25 cellular contexts compared by ENCODE assay signal in genomic region chr7:6409991-6410693, GRCh38. TPM values are rescaled to one million over a fixed set of nuclear protein-coding genes. Genes with fewer than 3 reads are reported as not detected.
DNase-seq lines count a peak whose midpoint lies in the region; ATAC-seq and TF ChIP-seq lines count a peak whose summit lies in the region.
"Had no signal": no experiment of that assay in that cellular context is flagged by ENCODE, and none has a peak within 500 bp of the region (broad histone marks: within the 10 kb centered on the region; RNA-seq: fewer than 3 reads in every experiment).

No MANE protein-coding gene starts in this region.

- peak; percentile 13 to 34 (median 18) for ATAC-seq in right lobe of liver
- ATAC-seq in stimulated activated memory B cell treated with anti-CD40 and anti-IgM and Interleukin-4, amounts not matched to agents 10 μg/mL and 1 μg/mL and 100 μg/mL, for 72 hours, result peak; percentile 45
- ATAC-seq: activated CD8-positive, alpha-beta memory T cell treated with anti-CD3 and anti-CD28 coated beads, Interleukin-2, amount 10 ng/mL, durations not matched to agents 7 days and 5 days; gastrocnemius medialis had no signal

- H3K9ac ChIP-seq in SK-N-SH, result no peak overlapping the region

- H3K4me3 Mint-ChIP-seq in stimulated activated memory B cell treated with anti-CD40 and anti-IgM and Interleukin-4, amounts not matched to agents 10 μg/mL and 1 μg/mL and 100 μg/mL, for 72 hours, result no peak overlapping the region
- no peak overlapping the region for H3K4me3 Mint-ChIP-seq in osteocyte (ENCODE audit: unreplicated experiment)
- H3K4me3 Mint-ChIP-seq: activated CD8-positive, alpha-beta memory T cell treated with anti-CD3 and anti-CD28 coated beads, Interleukin-2, amount 10 ng/mL, durations not matched to agents 7 days and 5 days; activated naive CD8-positive, alpha-beta T cell treated with anti-CD3 and anti-CD28 coated beads for 36 hours; CD8-positive, alpha-beta memory T cell; HFFc6; T-helper 1 cell treated with Interleukin-12 subunit alpha and Interleukin-12 subunit beta and Interleukin-4 antibody, amounts not matched to agents 30 μg/mL and 1 μg/mL, for 36 hours had no signal

- DNase-seq in H7, result peak; percentile 59
- peak; percentile 51 for DNase-seq in SK-N-SH
- no peak for DNase-seq in right lobe of liver
- DNase-seq in osteocyte (ENCODE audit: extremely low spot score, unreplicated experiment), result no peak
- DNase-seq in SKM-1 (lab: John Stamatoyannopoulos, UW; ENCODE audit: unreplicated experiment), result no peak
- no peak for DNase-seq in hepatocyte (ENCODE audit: low spot score)
- DNase-seq: activated CD4-positive, alpha-beta T cell treated with anti-CD3 and anti-CD28 coated beads for 48 hours; activated CD8-positive, alpha-beta memory T cell treated with anti-CD3 and anti-CD28 coated beads, Interleukin-2, amount 10 ng/mL, durations not matched to agents 7 days and 5 days; activated naive CD8-positive, alpha-beta T cell treated with anti-CD3 and anti-CD28 coated beads for 36 hours; CD8-positive, alpha-beta memory T cell; DMS79 treated with DMSO at 0.1 percent for 48 hours; effector CD4-positive, alpha-beta T cell; gastrocnemius medialis; HFFc6; Kasumi-1; NCI-H1092 treated with DMSO at 0.1 percent for 48 hours; NCI-H2029; NCI-H226; NCI-H82; pancreas; SIG-M5; thyroid gland had no signal

- no peaks in the 10 kb centered on the region for H3K4me1 ChIP-seq in SK-N-SH (ENCODE audit: control insufficient read depth in 1 of 2, insufficient read depth in 2 of 2, low read depth in 1 of 2, low read length in 1 of 2)
- H3K4me1 ChIP-seq in right lobe of liver, result no peaks in the 10 kb centered on the region
- no peaks in the 10 kb centered on the region for H3K4me1 ChIP-seq in hepatocyte (ENCODE audit: insufficient read depth)
- H3K4me1 ChIP-seq: esophagus muscularis mucosa, pancreas, thyroid gland had no signal

- no peak overlapping the region for H3K4me3 ChIP-seq in H7 (ENCODE audit: insufficient read depth, low read depth, low read length)
- H3K4me3 ChIP-seq in SK-N-SH (ENCODE audit: low read depth in 2 of 2, low read length in 1 of 2), result no peak overlapping the region
- no peak overlapping the region for H3K4me3 ChIP-seq in right lobe of liver
- H3K4me3 ChIP-seq in hepatocyte, result no peak overlapping the region
- H3K4me3 ChIP-seq: esophagus muscularis mucosa, gastrocnemius medialis, pancreas, thyroid gland had no signal

- H3K36me3 ChIP-seq in H7 (replicated peaks; ENCODE audit: control insufficient read depth, insufficient read depth, low read length) (peaks cover 28% of the 10 kb centered on the region), SK-N-SH (replicated peaks in 1 of 2; ENCODE audit: control insufficient read depth in 1 of 2, insufficient read depth in 2 of 2, low read length in 1 of 2) (peaks cover 58 to 95% of the 10 kb centered on the region in 2 experiments), right lobe of liver (peaks cover 0 to 68% (median 19%) of the 10 kb centered on the region in 4 donors), hepatocyte (replicated peaks; ENCODE audit: insufficient read depth, low read depth) (no peaks in the 10 kb centered on the region)

- CTCF ChIA-PET in SK-N-SH (lab: Yijun Ruan, JAX), result interaction anchor here (0.6 to 1.1 kb wide), 4 partner anchors 13 to 87 kb away, joined by 3 to 4 read pairs (median 4); no protein-coding TSS in a partner anchor

- TF ChIP-seq CTCF in SK-N-SH (IDR thresholded peaks at IDR 0.05), result no peak
- TF ChIP-seq CTCF in right lobe of liver (IDR thresholded peaks at IDR 0.05), result no peak
- TF ChIP-seq CTCF in osteocyte (IDR thresholded peaks at IDR 0.05), result no peak
- no peak for TF ChIP-seq CTCF in hepatocyte (IDR thresholded peaks at IDR 0.05; ENCODE audit: poor library complexity)

- H3K9me3 Mint-ChIP-seq in stimulated activated memory B cell treated with anti-CD40 and anti-IgM and Interleukin-4, amounts not matched to agents 10 μg/mL and 1 μg/mL and 100 μg/mL, for 72 hours, result no peaks in the 10 kb centered on the region
- H3K9me3 Mint-ChIP-seq in osteocyte (ENCODE audit: unreplicated experiment), result no peaks in the 10 kb centered on the region
- H3K9me3 Mint-ChIP-seq: activated naive CD8-positive, alpha-beta T cell treated with anti-CD3 and anti-CD28 coated beads for 36 hours; CD8-positive, alpha-beta memory T cell; T-helper 1 cell treated with Interleukin-12 subunit alpha and Interleukin-12 subunit beta and Interleukin-4 antibody, amounts not matched to agents 30 μg/mL and 1 μg/mL, for 36 hours had no signal

- H3K27me3 Mint-ChIP-seq in stimulated activated memory B cell treated with anti-CD40 and anti-IgM and Interleukin-4, amounts not matched to agents 10 μg/mL and 1 μg/mL and 100 μg/mL, for 72 hours, result no peaks in the 10 kb centered on the region
- H3K27me3 Mint-ChIP-seq in osteocyte (ENCODE audit: unreplicated experiment), result no peaks in the 10 kb centered on the region
- H3K27me3 Mint-ChIP-seq: activated CD8-positive, alpha-beta memory T cell treated with anti-CD3 and anti-CD28 coated beads, Interleukin-2, amount 10 ng/mL, durations not matched to agents 7 days and 5 days; activated naive CD8-positive, alpha-beta T cell treated with anti-CD3 and anti-CD28 coated beads for 36 hours; CD8-positive, alpha-beta memory T cell had no signal

- POLR2A ChIA-PET in SK-N-SH (lab: Yijun Ruan, JAX), result no interaction called here

- no peak overlapping the region for H3K27ac Mint-ChIP-seq in stimulated activated memory B cell treated with anti-CD40 and anti-IgM and Interleukin-4, amounts not matched to agents 10 μg/mL and 1 μg/mL and 100 μg/mL, for 72 hours
- H3K27ac Mint-ChIP-seq in osteocyte (ENCODE audit: unreplicated experiment), result no peak overlapping the region
- H3K27ac Mint-ChIP-seq: activated CD8-positive, alpha-beta memory T cell treated with anti-CD3 and anti-CD28 coated beads, Interleukin-2, amount 10 ng/mL, durations not matched to agents 7 days and 5 days; activated naive CD8-positive, alpha-beta T cell treated with anti-CD3 and anti-CD28 coated beads for 36 hours; HFFc6; T-helper 1 cell treated with Interleukin-12 subunit alpha and Interleukin-12 subunit beta and Interleukin-4 antibody, amounts not matched to agents 30 μg/mL and 1 μg/mL, for 36 hours had no signal

- H3K9me2 ChIP-seq in SK-N-SH, result no peaks in the 10 kb centered on the region
- no peaks in the 10 kb centered on the region for H3K9me2 ChIP-seq in hepatocyte (replicated peaks; ENCODE audit: insufficient read depth)

- H3K4me2 ChIP-seq in SK-N-SH (no peak overlapping the region), hepatocyte (no peak overlapping the region)

- H3K27me3 ChIP-seq in H7 (ENCODE audit: control insufficient read depth, insufficient read depth, low read length) (no peaks in the 10 kb centered on the region), SK-N-SH (ENCODE audit: insufficient read depth) (no peaks in the 10 kb centered on the region), right lobe of liver (no peaks in the 10 kb centered on the region), hepatocyte (no peaks in the 10 kb centered on the region)
- H3K27me3 ChIP-seq: esophagus muscularis mucosa, gastrocnemius medialis, pancreas, thyroid gland had no signal

- H3K4me1 Mint-ChIP-seq in stimulated activated memory B cell treated with anti-CD40 and anti-IgM and Interleukin-4, amounts not matched to agents 10 μg/mL and 1 μg/mL and 100 μg/mL, for 72 hours, result peaks cover 6% of the 10 kb centered on the region
- no peaks in the 10 kb centered on the region for H3K4me1 Mint-ChIP-seq in osteocyte (ENCODE audit: unreplicated experiment)
- H3K4me1 Mint-ChIP-seq: activated CD8-positive, alpha-beta memory T cell treated with anti-CD3 and anti-CD28 coated beads, Interleukin-2, amount 10 ng/mL, durations not matched to agents 7 days and 5 days; activated naive CD8-positive, alpha-beta T cell treated with anti-CD3 and anti-CD28 coated beads for 36 hours; CD8-positive, alpha-beta memory T cell had no signal

- TF ChIP-seq POLR2A in right lobe of liver (IDR thresholded peaks at IDR 0.05), result no peak

- no peak for TF ChIP-seq EP300 in SK-N-SH (IDR thresholded peaks at IDR 0.05; ENCODE audit: borderline replicate concordance in 1 of 2, low read depth in 1 of 2, low read length in 1 of 2)

- no peak overlapping the region for H3K27ac ChIP-seq in SK-N-SH (ENCODE audit: low read depth in 2 of 2, low read length in 1 of 2)
- H3K27ac ChIP-seq in right lobe of liver, result no peak overlapping the region
- no peak overlapping the region for H3K27ac ChIP-seq in hepatocyte
- H3K27ac ChIP-seq: esophagus muscularis mucosa, pancreas, thyroid gland had no signal

- peaks cover 29% of the 10 kb centered on the region for H3F3A ChIP-seq in SK-N-SH (replicated peaks; ENCODE audit: insufficient read depth)

- H3K36me3 Mint-ChIP-seq in stimulated activated memory B cell treated with anti-CD40 and anti-IgM and Interleukin-4, amounts not matched to agents 10 μg/mL and 1 μg/mL and 100 μg/mL, for 72 hours, result peaks cover 71% of the 10 kb centered on the region
- H3K36me3 Mint-ChIP-seq in osteocyte (ENCODE audit: unreplicated experiment), result peaks cover 50% of the 10 kb centered on the region

- H2AFZ ChIP-seq in SK-N-SH (ENCODE audit: low read depth), result no peak overlapping the region
- H2AFZ ChIP-seq in hepatocyte, result no peak overlapping the region

- no peaks in the 10 kb centered on the region for H3K9me3 ChIP-seq in SK-N-SH
- H3K9me3 ChIP-seq in right lobe of liver, result no peaks in the 10 kb centered on the region
- H3K9me3 ChIP-seq in hepatocyte (ENCODE audit: low read depth), result no peaks in the 10 kb centered on the region
- H3K9me3 ChIP-seq: esophagus muscularis mucosa, gastrocnemius medialis, pancreas, thyroid gland had no signal

- 94% methylated on average over 26 of the region's 30 CpGs for WGBS in SK-N-SH (ENCODE audit: low lambda C conversion rate)
- 89% methylated on average over 5 of the region's 30 CpGs for WGBS in right lobe of liver (ENCODE audit: insufficient coverage, low coverage, low lambda C conversion rate, missing lambda C conversion rate)
- WGBS in hepatocyte (ENCODE audit: low lambda C conversion rate, missing lambda C conversion rate), result 95% methylated on average over 29 of the region's 30 CpGs

- no peak for TF ChIP-seq RAD21 in SK-N-SH (IDR thresholded peaks at IDR 0.05; ENCODE audit: low read length)

- H4K20me1 ChIP-seq in SK-N-SH (ENCODE audit: insufficient read depth) (peaks cover 22% of the 10 kb centered on the region; the same call in 1 of the 2 replicates), hepatocyte (ENCODE audit: insufficient read depth, poor library complexity, severe bottlenecking) (no peaks in the 10 kb centered on the region)

- intact Hi-C loops in right lobe of liver (cut with DNase I), result no loop called here

- H3K79me2 ChIP-seq in SK-N-SH (ENCODE audit: insufficient read depth), result peaks cover 30% of the 10 kb centered on the region; the same call in 1 of the 2 replicates
- peaks cover 6% of the 10 kb centered on the region for H3K79me2 ChIP-seq in hepatocyte

RNA-seq across cellular contexts. Expression of gene RAC1, which starts 35.8 kb away (rescaled TPM):
- total RNA-seq in H7 (2014; rRNA removed; shearing (Covaris generic)), result 85.6 and 87.0 TPM in 2 replicates
- polyA plus RNA-seq in SK-N-SH (2012; rRNA removed) (454 and 460 TPM in 2 replicates), hepatocyte (429 and 452 TPM in 2 replicates)
- 552 and 601 TPM in 2 replicates for polyA plus RNA-seq in SK-N-SH (2012; cell fraction: cytosol; rRNA removed)
- 212 and 275 TPM in 2 replicates for polyA plus RNA-seq in SK-N-SH (2012; cell fraction: nucleus; rRNA removed)
- total RNA-seq in right lobe of liver (100 to 1,000 TPM in 1 of 6 experiments, 10 to 100 TPM in 5; 72.6 to 154 (median 89.7) TPM), osteocyte (267 and 270 TPM in 2 replicates), hepatocyte (74.7 and 105 TPM in 2 replicates)

RNA-seq across cellular contexts. Expression of gene DAGLB, which starts 37.6 kb away (rescaled TPM):
- 38.2 and 40.6 TPM in 2 replicates for total RNA-seq in H7 (2014; rRNA removed; shearing (Covaris generic))
- polyA plus RNA-seq in SK-N-SH (2012; rRNA removed), result 24.1 and 27.4 TPM in 2 replicates
- 13.7 and 17.3 TPM in 2 replicates for polyA plus RNA-seq in SK-N-SH (2012; cell fraction: cytosol; rRNA removed)
- polyA plus RNA-seq in SK-N-SH (2012; cell fraction: nucleus; rRNA removed), result 69.2 and 80.2 TPM in 2 replicates
- 10 to 100 TPM in 4 of 6 experiments, 1 to 10 TPM in 2; 8.9 to 12.7 (median 11.7) TPM for total RNA-seq in right lobe of liver
- total RNA-seq in osteocyte, result 21.5 and 22.4 TPM in 2 replicates
- total RNA-seq in hepatocyte, result 17.5 and 21.8 TPM in 2 replicates
- 14.3 and 22.2 TPM in 2 replicates for polyA plus RNA-seq in hepatocyte

Comparison
In these comparisons a context has a peak if more than half of its experiments do, and no peak if none do; other contexts are left out.
1. DNase-seq: peak in H7 (single experiment) and SK-N-SH (single experiment); none in right lobe of liver (0 of 3), osteocyte (single experiment), SKM-1 (single experiment) and hepatocyte (single experiment).